ENCODE assay signal across 8 cellular contexts in the genomic region with DNA sequence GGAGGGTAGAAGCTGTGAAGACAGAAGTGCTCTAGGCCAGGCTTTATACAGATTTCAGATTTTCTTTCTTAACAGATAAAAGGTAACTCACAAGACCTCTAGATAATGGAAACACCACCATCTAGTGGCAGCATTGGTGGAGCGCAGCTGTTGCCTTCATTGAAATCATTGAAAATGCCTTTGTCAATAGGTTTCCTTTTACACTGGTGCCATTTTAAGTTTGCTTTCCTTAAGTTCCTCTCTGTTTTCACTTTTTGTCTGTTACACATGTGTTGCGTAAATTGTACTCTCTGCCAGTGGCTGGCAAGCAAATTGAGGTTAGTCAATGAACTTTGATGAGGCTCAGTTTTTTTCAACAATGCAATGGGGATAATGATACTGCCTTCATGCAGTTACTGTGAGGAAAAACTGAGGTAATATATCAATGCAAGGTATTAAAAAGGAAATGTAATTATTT. TPM values are rescaled to one million over a fixed set of nuclear protein-coding genes. Genes with fewer than 3 reads are reported as not detected.
DNase-seq lines count a peak whose midpoint lies in the region; ATAC-seq and TF ChIP-seq lines count a peak whose summit lies in the region.

No MANE protein-coding gene starts in this region.

- no peaks in the 10 kb centered on the region for H3K36me3 ChIP-seq in CD8-positive, alpha-beta T cell (ENCODE audit: insufficient read depth, low read length)

- POLR2A ChIA-PET in CD8-positive, alpha-beta T cell (lab: Charles Lee), result no interaction called here

- H3K27me3 ChIP-seq in CD8-positive, alpha-beta T cell (ENCODE audit: insufficient read depth, low read length), result no peaks in the 10 kb centered on the region

- H3K27ac Mint-ChIP-seq in CD8-positive, alpha-beta T cell, result no peak overlapping the region

- no peak overlapping the region for H3K27ac ChIP-seq in CD8-positive, alpha-beta T cell (ENCODE audit: low read depth, low read length)

- no peaks in the 10 kb centered on the region for H3K9me3 ChIP-seq in CD8-positive, alpha-beta T cell (ENCODE audit: low read length)

- peak; percentile 89 for ATAC-seq in CD8-positive, alpha-beta T cell
- ATAC-seq in GM21723 (IDR thresholded peaks at IDR 0.05; ENCODE audit: unreplicated experiment), result peak; percentile 72
- ATAC-seq in left cardiac atrium, result peak; percentile 68 to 83
- ATAC-seq in GM19463 (IDR thresholded peaks at IDR 0.05; ENCODE audit: unreplicated experiment), result no peak

- H3K36me3 Mint-ChIP-seq in CD8-positive, alpha-beta T cell, result no peaks in the 10 kb centered on the region

- TF ChIP-seq CTCF in CD8-positive, alpha-beta T cell (IDR thresholded peaks at IDR 0.05), result peak; percentile 96

- H3K4me1 Mint-ChIP-seq in CD8-positive, alpha-beta T cell (ENCODE audit: low read depth), result no peaks in the 10 kb centered on the region

- no peak overlapping the region for H3K4me3 ChIP-seq in CD8-positive, alpha-beta T cell (ENCODE audit: low read depth, low read length)

- CTCF ChIA-PET in CD8-positive, alpha-beta T cell (lab: Charles Lee), result interaction anchor here (0.6 to 7.3 kb wide), 18 partner anchors 10 to 852 kb away, joined by 3 to 78 read pairs (median 4); no protein-coding TSS in a partner anchor

- intact Hi-C loops in CD8-positive, alpha-beta T cell (cut with DNase I, micrococcal nuclease), result loop anchor here (1.0 to 5.0 kb wide), 11 partner anchors 66 to 852 kb away; partner anchors contain the start of genes SLC41A2 (in 2 of the 2), TXNRD1 (in 2 of the 2), CHST11 (in 1 of the 2) and NOPCHAP1 (in 1 of the 2)
- intact Hi-C loops in left cardiac atrium (cut with DNase I), result loop anchor here in 1 of 2 donors (2.0 to 10.0 kb wide), 3 partner anchors 176 to 848 kb away; no protein-coding TSS in a partner anchor

- no peaks in the 10 kb centered on the region for H3K4me1 ChIP-seq in CD8-positive, alpha-beta T cell (ENCODE audit: insufficient read depth, low read length)

- DNase-seq in CD8-positive, alpha-beta T cell, result peak; percentile 54 to 83 (median 67)
- peak; percentile 60 for DNase-seq in NCI-H1417 treated with DMSO at 0.1 percent for 48 hours (lab: John Stamatoyannopoulos, UW)
- peak; percentile 37 to 61 for DNase-seq in SW 1271 (lab: John Stamatoyannopoulos, UW)
- DNase-seq in activated naive CD8-positive, alpha-beta T cell treated with anti-CD3 and anti-CD28 coated beads, Interleukin-2, amount 50 U/mL, for 16 hours (ENCODE audit: low read depth, low spot score), result peak; percentile 41
- DNase-seq in left cardiac atrium, result peak; percentile 70
- peak; percentile 74 for DNase-seq in renal cortical epithelial cell (ENCODE audit: low read depth)

- peaks cover 2% of the 10 kb centered on the region for H3K27me3 Mint-ChIP-seq in CD8-positive, alpha-beta T cell (ENCODE audit: low read depth)

- H3K4me3 Mint-ChIP-seq in CD8-positive, alpha-beta T cell, result no peak overlapping the region

- peaks cover 15% of the 10 kb centered on the region for H3K9me3 Mint-ChIP-seq in CD8-positive, alpha-beta T cell

RNA-seq across cellular contexts. Expression of gene ALDH1L2, which starts 31.1 kb away (rescaled TPM):
- total RNA-seq in CD8-positive, alpha-beta T cell, result not detected
- total RNA-seq in left cardiac atrium (1 to 10 TPM; 7.4 to 9.0 TPM), renal cortical epithelial cell (0.65 and 1.9 TPM in 2 replicates)

RNA-seq across cellular contexts. Expression of gene WASHC4, which starts 54.4 kb away (rescaled TPM):
- total RNA-seq in CD8-positive, alpha-beta T cell, result 10 to 100 TPM; 26.1 to 26.9 TPM
- total RNA-seq in left cardiac atrium (10 to 100 TPM; 23.1 to 28.9 TPM), renal cortical epithelial cell (107 and 169 TPM in 2 replicates)
